In the genomic region with DNA sequence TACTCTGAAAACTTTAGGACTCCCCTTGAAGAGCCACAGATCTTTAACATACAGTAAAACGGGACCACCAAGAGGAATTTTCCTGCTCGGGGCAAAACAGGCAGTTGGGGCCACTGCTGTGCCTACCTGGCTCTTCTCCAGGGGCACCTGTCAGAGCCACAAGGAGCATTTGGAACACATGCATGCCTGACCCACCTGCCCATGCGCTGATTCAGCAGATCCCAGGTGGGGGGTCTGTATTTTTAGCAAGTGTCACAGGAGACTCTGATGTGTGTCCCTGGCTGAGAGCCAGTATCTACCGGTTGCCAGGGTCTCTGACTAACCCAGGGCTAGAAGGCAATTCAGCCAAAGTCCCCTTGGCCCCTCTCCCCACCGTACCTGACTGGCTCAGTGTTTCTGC, we compare ENCODE assay signal across 9 cellular contexts. TPM values are rescaled to one million over a fixed set of nuclear protein-coding genes. Genes with fewer than 3 reads are reported as not detected.
DNase-seq lines count a peak whose midpoint lies in the region; ATAC-seq and TF ChIP-seq lines count a peak whose summit lies in the region.
"Had no signal": no experiment of that assay in that cellular context is flagged by ENCODE, and none has a peak within 500 bp of the region (broad histone marks: within the 10 kb centered on the region; RNA-seq: fewer than 3 reads in every experiment).

No MANE protein-coding gene starts in this region.

- no peak for TF ChIP-seq CTCF in Peyer's patch (IDR thresholded peaks at IDR 0.05)
- no peak for TF ChIP-seq CTCF in right atrium auricular region (IDR thresholded peaks at IDR 0.05)
- no peak for TF ChIP-seq CTCF in GM20000 (IDR thresholded peaks at IDR 0.05; ENCODE audit: extremely low read depth, missing control alignments)

- H3K9me3 Mint-ChIP-seq in stimulated activated naive CD8-positive, alpha-beta T cell treated with anti-CD3 and anti-CD28 coated beads, Interleukin-15, amount 100 ng/mL, for 72 hours = no peaks in the 10 kb centered on the region
- H3K9me3 Mint-ChIP-seq: activated naive CD8-positive, alpha-beta T cell treated with anti-CD3 and anti-CD28 coated beads, Interleukin-2, amount 10 ng/mL, durations not matched to agents 7 days and 5 days had no signal

- no peaks in the 10 kb centered on the region for H3K27me3 Mint-ChIP-seq in stimulated activated naive CD8-positive, alpha-beta T cell treated with anti-CD3 and anti-CD28 coated beads, Interleukin-15, amount 100 ng/mL, for 72 hours
- H3K27me3 Mint-ChIP-seq: activated naive CD8-positive, alpha-beta T cell treated with anti-CD3 and anti-CD28 coated beads, Interleukin-2, amount 10 ng/mL, durations not matched to agents 7 days and 5 days had no signal

- H3K4me1 ChIP-seq in Peyer's patch (peaks cover 22 to 95% (median 70%) of the 10 kb centered on the region in 4 donors), right atrium auricular region (peaks cover 0 to 96% of the 10 kb centered on the region in 2 donors)

- H3K36me3 ChIP-seq in Peyer's patch = peaks cover 0 to 3% (median 0%) of the 10 kb centered on the region in 3 donors
- no peaks in the 10 kb centered on the region for H3K36me3 ChIP-seq in right atrium auricular region

- peaks cover 97% of the 10 kb centered on the region for H3K4me1 Mint-ChIP-seq in stimulated activated naive CD8-positive, alpha-beta T cell treated with anti-CD3 and anti-CD28 coated beads, Interleukin-15, amount 100 ng/mL, for 72 hours

- TF ChIP-seq POLR2A in Peyer's patch (IDR thresholded peaks at IDR 0.05) = no peak

- H3K9me3 ChIP-seq in Peyer's patch = no peaks in the 10 kb centered on the region
- H3K9me3 ChIP-seq in right atrium auricular region = no peaks in the 10 kb centered on the region

- ATAC-seq in stimulated activated naive CD8-positive, alpha-beta T cell treated with anti-CD3 and anti-CD28 coated beads, Interleukin-15, amount 100 ng/mL, for 72 hours = no peak

- H3K4me3 Mint-ChIP-seq in stimulated activated naive CD8-positive, alpha-beta T cell treated with anti-CD3 and anti-CD28 coated beads, Interleukin-15, amount 100 ng/mL, for 72 hours = peak overlapping the region; percentile 58 to 66
- H3K4me3 Mint-ChIP-seq: activated naive CD8-positive, alpha-beta T cell treated with anti-CD3 and anti-CD28 coated beads, Interleukin-2, amount 10 ng/mL, durations not matched to agents 7 days and 5 days had no signal

- H3K27me3 ChIP-seq in Peyer's patch = no peaks in the 10 kb centered on the region
- no peaks in the 10 kb centered on the region for H3K27me3 ChIP-seq in right atrium auricular region

- H3K27ac ChIP-seq in Peyer's patch (peak overlapping the region in 3 of 4 donors; percentile 1 to 57 (median 42)), right atrium auricular region (peak overlapping the region; percentile 43 to 72)

- peak overlapping the region; percentile 69 to 73 for H3K27ac Mint-ChIP-seq in stimulated activated naive CD8-positive, alpha-beta T cell treated with anti-CD3 and anti-CD28 coated beads, Interleukin-15, amount 100 ng/mL, for 72 hours

- DNase-seq in NCI-H1417 (lab: John Stamatoyannopoulos, UW) = peak in 2 of 3 experiments; percentile 36 to 66
- no peak for DNase-seq in NCI-H1417 treated with DMSO at 0.1 percent for 48 hours (lab: John Stamatoyannopoulos, UW)
- DNase-seq in Peyer's patch = no peak
- no peak for DNase-seq in right atrium auricular region (ENCODE audit: low spot score)
- DNase-seq in stimulated activated naive CD8-positive, alpha-beta T cell treated with anti-CD3 and anti-CD28 coated beads, Interleukin-15, amount 100 ng/mL, for 72 hours = no peak
- no peak for DNase-seq in GM20000 (ENCODE audit: low spot score)
- DNase-seq in stimulated activated CD4-positive, alpha-beta T cell treated with anti-CD3 and anti-CD28 coated beads, Interleukin-2, amount 100 ng/mL, for 48 hours = no peak
- no peak for DNase-seq in COLO829 (ENCODE audit: low spot score)
- DNase-seq: activated naive CD8-positive, alpha-beta T cell treated with anti-CD3 and anti-CD28 coated beads, Interleukin-2, amount 10 ng/mL, durations not matched to agents 7 days and 5 days had no signal

- H3K4me3 ChIP-seq in Peyer's patch (peak overlapping the region in 1 of 4 donors; percentile 7), right atrium auricular region (peak overlapping the region in 1 of 2 donors; percentile 0)

RNA-seq across cellular contexts. Expression of a gene that starts 6.5 kb away (rescaled TPM):
- 100 to 1,000 TPM in 3 of 4 donors, 10 to 100 TPM in 1; 87.5 to 196 (median 128) TPM for total RNA-seq in Peyer's patch
- 100 to 1,000 TPM in 1 of 2 donors, 10 to 100 TPM in 1; 67.6 to 105 TPM for total RNA-seq in right atrium auricular region

RNA-seq across cellular contexts. Expression of a gene that starts 21.5 kb away (rescaled TPM):
- total RNA-seq in Peyer's patch (10 to 100 TPM; 12.4 to 20.8 (median 16.8) TPM), right atrium auricular region (1 to 10 TPM; 1.3 to 2.6 TPM)

RNA-seq across cellular contexts. Expression of a gene that starts 57.4 kb away (rescaled TPM):
- total RNA-seq in Peyer's patch (10 to 100 TPM in 3 of 4 donors, 1 to 10 TPM in 1; 9.4 to 21.2 (median 13.7) TPM), right atrium auricular region (10 to 100 TPM; 20.0 to 23.2 TPM)

Comparison
In these comparisons a context has a peak if more than half of its experiments do, and no peak if none do; other contexts are left out.
1. DNase-seq: peak in NCI-H1417 (2 of 3); none in NCI-H1417 treated with DMSO at 0.1 percent for 48 hours (single experiment), Peyer's patch (0 of 3), right atrium auricular region (single experiment), stimulated activated naive CD8-positive, alpha-beta T cell treated with anti-CD3 and anti-CD28 coated beads, Interleukin-15, amount 100 ng/mL, for 72 hours (0 of 2), GM20000 (single experiment), stimulated activated CD4-positive, alpha-beta T cell treated with anti-CD3 and anti-CD28 coated beads, Interleukin-2, amount 100 ng/mL, for 48 hours (0 of 2) and COLO829 (single experiment).